8 cellular contexts compared by ENCODE assay signal in the genomic region with DNA sequence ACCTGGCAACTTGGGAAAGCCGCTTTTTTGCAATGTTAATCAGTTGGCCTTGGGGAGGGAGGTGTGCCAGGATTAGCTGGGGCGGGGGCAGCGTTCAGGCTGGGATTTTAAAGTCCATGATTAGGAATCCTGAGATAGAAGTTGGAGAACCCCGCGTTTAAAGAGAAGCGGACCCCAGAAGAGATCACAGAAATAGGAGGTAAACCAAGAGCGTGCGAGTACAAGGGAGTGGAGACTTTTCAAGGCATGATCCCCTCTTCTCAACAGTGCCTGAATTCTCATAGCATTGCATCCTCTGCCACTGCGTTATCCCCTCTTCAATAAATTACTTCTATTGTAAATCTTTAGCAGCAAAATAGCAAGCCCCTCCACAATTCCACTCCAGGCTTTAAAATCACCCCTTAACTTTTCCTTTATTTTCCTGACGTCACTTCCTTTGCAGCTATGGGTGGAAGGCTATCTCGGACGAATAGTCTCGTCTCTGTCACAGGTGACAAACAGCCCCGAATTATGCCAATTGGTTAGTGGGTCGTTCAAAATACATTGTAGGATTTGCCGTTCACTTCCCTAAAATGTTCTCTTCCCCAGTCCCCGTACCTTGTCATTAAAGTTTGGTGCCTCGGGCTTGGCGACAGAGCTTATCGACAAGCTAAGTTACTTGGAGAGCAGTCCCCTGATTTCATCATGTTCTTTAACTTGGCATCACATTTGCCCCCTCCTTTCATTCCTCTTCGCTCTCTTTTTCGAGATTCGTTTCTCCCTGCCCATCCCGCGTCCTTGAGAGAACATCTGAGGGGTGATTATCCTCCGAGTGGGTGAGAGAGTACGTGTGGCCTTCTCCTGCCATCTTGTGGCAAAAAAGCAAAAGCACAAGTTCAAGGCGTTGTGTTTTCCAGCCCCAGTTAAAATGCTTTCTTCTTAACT. TPM values are rescaled to one million over a fixed set of nuclear protein-coding genes. Genes with fewer than 3 reads are reported as not detected.
DNase-seq lines count a peak whose midpoint lies in the region; ATAC-seq and TF ChIP-seq lines count a peak whose summit lies in the region.

No MANE protein-coding gene starts in this region.

- H3K4me1 Mint-ChIP-seq in CD4-positive, CD25-positive, alpha-beta regulatory T cell = peaks cover 4 to 31% (median 17%) of the 10 kb centered on the region in 4 donors
- peaks cover 32% of the 10 kb centered on the region for H3K4me1 Mint-ChIP-seq in activated CD4-positive, alpha-beta T cell treated with anti-CD3 and anti-CD28 coated beads, Interleukin-2, amount 10 ng/mL, durations not matched to agents 24 days and 14 days

- peaks cover 13% of the 10 kb centered on the region for H3K27me3 Mint-ChIP-seq in CD4-positive, CD25-positive, alpha-beta regulatory T cell
- H3K27me3 Mint-ChIP-seq in activated CD4-positive, alpha-beta T cell treated with anti-CD3 and anti-CD28 coated beads, Interleukin-2, amount 10 ng/mL, durations not matched to agents 24 days and 14 days = no peaks in the 10 kb centered on the region

- H3K36me3 ChIP-seq in CD4-positive, CD25-positive, alpha-beta regulatory T cell (ENCODE audit: control insufficient read depth, insufficient read depth, low read length) = no peaks in the 10 kb centered on the region

- TF ChIP-seq POLR2A in lower leg skin (IDR thresholded peaks at IDR 0.05) = no peak

- H3K4me3 ChIP-seq in CD4-positive, CD25-positive, alpha-beta regulatory T cell (ENCODE audit: low read depth, low read length) = peak overlapping the region; percentile 99
- H3K4me3 ChIP-seq in lower leg skin (ENCODE audit: low read depth, poor library complexity, severe bottlenecking) = peak overlapping the region; percentile 55

- DNase-seq in CD4-positive, CD25-positive, alpha-beta regulatory T cell = peak; percentile 58 to 91 (median 80)
- DNase-seq in HEK293T (ENCODE audit: extremely low spot score) = peak; percentile 65
- peak; percentile 68 for DNase-seq in NCI-H510A (lab: John Stamatoyannopoulos, UW)
- peak; percentile 90 for DNase-seq in activated CD4-positive, alpha-beta T cell treated with anti-CD3 and anti-CD28 coated beads, Interleukin-2, amount 10 ng/mL, durations not matched to agents 24 days and 14 days
- DNase-seq in effector CD8-positive, alpha-beta T cell (lab: John Stamatoyannopoulos, UW) = peak; percentile 48
- DNase-seq in lower leg skin (ENCODE audit: low spot score in 2 of 2) = peak in 1 of 2 donors; percentile 60
- peak in 2 of 3 donors; percentile 35 to 44 for DNase-seq in stimulated activated CD4-positive, alpha-beta T cell treated with anti-CD3 and anti-CD28 coated beads, TNF-alpha, amount 100 ng/mL, for 48 hours (ENCODE audit: low read depth in 3 of 3)

- POLR2A ChIA-PET in HEK293T (lab: Yijun Ruan, JAX) = interaction anchor here (0.7 to 6.2 kb wide), 27 partner anchors 12 to 1865 kb away, joined by 3 to 422 read pairs (median 6); a partner anchor contains a TSS

- CTCF ChIA-PET in HEK293T (lab: Yijun Ruan, JAX) = interaction anchor here (0.5 to 1.3 kb wide), 11 partner anchors 33 to 768 kb away, joined by 3 to 7 read pairs (median 4); a partner anchor contains a TSS

- no peak overlapping the region for H3K4me3 Mint-ChIP-seq in CD4-positive, CD25-positive, alpha-beta regulatory T cell
- no peak overlapping the region for H3K4me3 Mint-ChIP-seq in activated CD4-positive, alpha-beta T cell treated with anti-CD3 and anti-CD28 coated beads, Interleukin-2, amount 10 ng/mL, durations not matched to agents 24 days and 14 days

- peak overlapping the region; percentile 90 for H3K27ac ChIP-seq in CD4-positive, CD25-positive, alpha-beta regulatory T cell (ENCODE audit: insufficient read depth, low read length, poor library complexity, severe bottlenecking)

- H3K4me1 ChIP-seq in CD4-positive, CD25-positive, alpha-beta regulatory T cell (ENCODE audit: control insufficient read depth, insufficient read depth, low read length, poor library complexity, severe bottlenecking) = peaks cover 34% of the 10 kb centered on the region

- H3K27ac Mint-ChIP-seq in CD4-positive, CD25-positive, alpha-beta regulatory T cell = no peak overlapping the region
- no peak overlapping the region for H3K27ac Mint-ChIP-seq in activated CD4-positive, alpha-beta T cell treated with anti-CD3 and anti-CD28 coated beads, Interleukin-2, amount 10 ng/mL, durations not matched to agents 24 days and 14 days

- H3K36me3 Mint-ChIP-seq in CD4-positive, CD25-positive, alpha-beta regulatory T cell = no peaks in the 10 kb centered on the region
- peaks cover 3% of the 10 kb centered on the region for H3K36me3 Mint-ChIP-seq in activated CD4-positive, alpha-beta T cell treated with anti-CD3 and anti-CD28 coated beads, Interleukin-2, amount 10 ng/mL, durations not matched to agents 24 days and 14 days (ENCODE audit: low read depth)

- intact Hi-C loops in activated CD4-positive, alpha-beta T cell treated with anti-CD3 and anti-CD28 coated beads, Interleukin-2, amount 10 ng/mL, durations not matched to agents 24 days and 14 days (cut with micrococcal nuclease) = loop anchor here (1.0 to 10.0 kb wide), 13 partner anchors 123 to 1863 kb away; a partner anchor contains a TSS
- intact Hi-C loops in lower leg skin (cut with DNase I; ENCODE audit: low total_unique reads) = loop anchor here (10.0 kb wide), 1 partner anchor 80 kb away; a partner anchor contains a TSS

- peak; percentile 23 to 30 for ATAC-seq in CD4-positive, CD25-positive, alpha-beta regulatory T cell (ENCODE audit: low read depth in 2 of 2)
- no peak for ATAC-seq in GM19397 (IDR thresholded peaks at IDR 0.05; ENCODE audit: unreplicated experiment)

- no peaks in the 10 kb centered on the region for H3K9me3 ChIP-seq in CD4-positive, CD25-positive, alpha-beta regulatory T cell (ENCODE audit: control insufficient read depth in 2 of 2, low read length in 2 of 2)

- 0 to 1% methylated on average over 28 of the region's 28 CpGs for WGBS in lower leg skin, 2 donors

- no peaks in the 10 kb centered on the region for H3K27me3 ChIP-seq in CD4-positive, CD25-positive, alpha-beta regulatory T cell (ENCODE audit: control insufficient read depth, insufficient read depth, low read length)

- peaks cover 0 to 4% (median 0%) of the 10 kb centered on the region in 7 donors for H3K9me3 Mint-ChIP-seq in CD4-positive, CD25-positive, alpha-beta regulatory T cell
- no peaks in the 10 kb centered on the region for H3K9me3 Mint-ChIP-seq in activated CD4-positive, alpha-beta T cell treated with anti-CD3 and anti-CD28 coated beads, Interleukin-2, amount 10 ng/mL, durations not matched to agents 24 days and 14 days

- peak in 1 of 3 donors; percentile 63 for TF ChIP-seq CTCF in lower leg skin (IDR thresholded peaks at IDR 0.05)

TF ChIP-seq in HEK293T, 16 proteins besides CTCF, POLR2A, EP300 and RAD21:
- peak; percentile 66 for TF ChIP-seq FOXM1 (IDR thresholded peaks at IDR 0.05; ENCODE audit: borderline replicate concordance)
- no peak for TF ChIP-seq SUZ12 (IDR thresholded peaks at IDR 0.05)
- TF ChIP-seq, protein P1, sequence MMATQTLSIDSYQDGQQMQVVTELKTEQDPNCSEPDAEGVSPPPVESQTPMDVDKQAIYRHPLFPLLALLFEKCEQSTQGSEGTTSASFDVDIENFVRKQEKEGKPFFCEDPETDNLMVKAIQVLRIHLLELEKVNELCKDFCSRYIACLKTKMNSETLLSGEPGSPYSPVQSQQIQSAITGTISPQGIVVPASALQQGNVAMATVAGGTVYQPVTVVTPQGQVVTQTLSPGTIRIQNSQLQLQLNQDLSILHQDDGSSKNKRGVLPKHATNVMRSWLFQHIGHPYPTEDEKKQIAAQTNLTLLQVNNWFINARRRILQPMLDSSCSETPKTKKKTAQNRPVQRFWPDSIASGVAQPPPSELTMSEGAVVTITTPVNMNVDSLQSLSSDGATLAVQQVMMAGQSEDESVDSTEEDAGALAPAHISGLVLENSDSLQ (IDR thresholded peaks at IDR 0.05) = peak; percentile 35
- no peak for TF ChIP-seq HDGF (IDR thresholded peaks at IDR 0.05; ENCODE audit: borderline replicate concordance)

RNA-seq across cellular contexts. Expression of a gene that starts 17.1 kb away (rescaled TPM):
- not detected for total RNA-seq in CD4-positive, CD25-positive, alpha-beta regulatory T cell
- polyA plus RNA-seq in CD4-positive, CD25-positive, alpha-beta regulatory T cell = not detected
- total RNA-seq in activated CD4-positive, alpha-beta T cell treated with anti-CD3 and anti-CD28 coated beads, Interleukin-2, amount 10 ng/mL, durations not matched to agents 24 days and 14 days = not detected in 2 replicates
- total RNA-seq in lower leg skin = not detected
